Comparison of ENCODE assay signal across 8 cellular contexts in the genomic region with DNA sequence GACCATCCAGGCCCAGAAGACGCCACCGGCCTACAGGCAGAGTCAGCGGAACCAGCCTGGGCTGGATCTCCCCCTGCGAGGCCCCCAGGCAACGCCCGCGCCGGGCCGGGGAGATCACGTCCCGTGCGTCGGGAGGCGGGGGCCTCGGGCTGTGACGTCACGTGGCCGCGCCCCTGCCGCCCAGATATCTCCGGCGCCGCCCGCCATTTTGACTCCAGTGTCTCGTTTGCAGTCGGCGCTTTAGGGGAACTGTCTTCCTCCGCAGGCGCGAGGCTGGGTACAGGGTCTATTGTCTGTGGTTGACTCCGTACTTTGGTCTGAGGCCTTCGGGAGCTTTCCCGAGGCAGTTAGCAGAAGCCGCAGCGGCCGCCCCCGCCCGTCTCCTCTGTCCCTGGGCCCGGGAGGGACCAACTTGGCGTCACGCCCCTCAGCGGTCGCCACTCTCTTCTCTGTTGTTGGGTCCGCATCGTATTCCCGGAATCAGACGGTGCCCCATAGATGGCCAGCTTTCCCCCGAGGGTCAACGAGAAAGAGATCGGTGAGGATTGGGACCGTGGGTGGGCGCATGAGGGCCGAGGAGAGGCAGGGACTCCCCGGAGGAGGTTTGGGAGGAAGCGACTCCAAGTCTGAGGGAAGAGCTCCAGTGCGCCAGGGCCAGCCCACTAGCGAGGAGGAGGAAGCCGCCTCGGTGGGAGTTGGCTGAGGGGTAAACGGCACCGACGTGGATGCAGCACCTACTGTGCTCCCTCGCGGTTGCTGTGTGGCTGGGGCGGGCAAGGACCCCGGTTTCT.
A peak's percentile ranks its signal among the peaks of the same experiment; 100 is the strongest.
DNase-seq lines count a peak whose midpoint lies in the region; ATAC-seq lines count a peak whose summit lies in the region.

A gene with protein sequence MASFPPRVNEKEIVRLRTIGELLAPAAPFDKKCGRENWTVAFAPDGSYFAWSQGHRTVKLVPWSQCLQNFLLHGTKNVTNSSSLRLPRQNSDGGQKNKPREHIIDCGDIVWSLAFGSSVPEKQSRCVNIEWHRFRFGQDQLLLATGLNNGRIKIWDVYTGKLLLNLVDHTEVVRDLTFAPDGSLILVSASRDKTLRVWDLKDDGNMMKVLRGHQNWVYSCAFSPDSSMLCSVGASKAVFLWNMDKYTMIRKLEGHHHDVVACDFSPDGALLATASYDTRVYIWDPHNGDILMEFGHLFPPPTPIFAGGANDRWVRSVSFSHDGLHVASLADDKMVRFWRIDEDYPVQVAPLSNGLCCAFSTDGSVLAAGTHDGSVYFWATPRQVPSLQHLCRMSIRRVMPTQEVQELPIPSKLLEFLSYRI (plus strand): TSS at position 217 of the 791 bp plus-strand sequence. CDS start 282 bp downstream, at position 499.

- DNase-seq in AG20443 (ENCODE audit: low spot score) (peak; percentile 99), NCI-H345 (lab: John Stamatoyannopoulos, UW) (peak; percentile 93), iris pigment epithelial cell (ENCODE audit: low read depth) (peak; percentile 93)
- peak; percentile 84 for DNase-seq in activated CD4-positive, CD25-positive, alpha-beta regulatory T cell treated with anti-CD3 and anti-CD28 coated beads, Interleukin-2, amount 50 U/mL, for 16 hours (ENCODE audit: low read depth, low spot score)
- peak; percentile 92 for DNase-seq in central memory CD4-positive, alpha-beta T cell
- DNase-seq in stimulated activated CD4-positive, alpha-beta T cell treated with anti-CD3 and anti-CD28 coated beads, Interleukin-12 subunit alpha, Interleukin-12 subunit beta, amount 100 ng/mL, for 24 hours (ENCODE audit: low read depth in 2 of 2) = peak; percentile 86 to 89

- peak; percentile 81 for ATAC-seq in GM19035 (IDR thresholded peaks at IDR 0.05; ENCODE audit: unreplicated experiment)
- ATAC-seq in HG03342 (IDR thresholded peaks at IDR 0.05; ENCODE audit: unreplicated experiment) = peak; percentile 81

Comparison
In these comparisons a context has a peak if more than half of its experiments do, and no peak if none do; other contexts are left out.
1. Peak in every context shown above with its lines: DNase-seq and ATAC-seq.